8 cellular contexts compared by ENCODE assay signal in genomic region chr16:66521951-66522771, GRCh38.
DNase-seq lines count a peak whose midpoint lies in the region; ATAC-seq lines count a peak whose summit lies in the region.

No MANE protein-coding gene starts in this region.

- ATAC-seq in GM18498 (IDR thresholded peaks at IDR 0.05; ENCODE audit: unreplicated experiment) (peak; percentile 48), HG03039 (IDR thresholded peaks at IDR 0.05; ENCODE audit: unreplicated experiment) (peak; percentile 76)

- DNase-seq in SIG-M5 treated with dmso at 0.1 percent for 504 hours (lab: John Stamatoyannopoulos, UW; ENCODE audit: unreplicated experiment) = peak; percentile 79
- DNase-seq in activated naive CD4-positive, alpha-beta T cell treated with anti-CD3 and anti-CD28 coated beads, Interleukin-2, amount 50 U/mL, for 16 hours = peak; percentile 85
- DNase-seq in islet precursor cell = peak; percentile 96
- DNase-seq in stimulated activated CD8-positive, alpha-beta memory T cell treated with anti-CD3 and anti-CD28 coated beads, Interleukin-15, amount 100 ng/mL, for 4 hours (ENCODE audit: low read depth in 2 of 2) = peak; percentile 87 to 94
- DNase-seq in NCI-H82 (lab: John Stamatoyannopoulos, UW) = no peak
- DNase-seq in HuH-7.5 (ENCODE audit: low spot score) = no peak

Comparison
In these comparisons a context has a peak if more than half of its experiments do, and no peak if none do; other contexts are left out.
1. DNase-seq: peak in SIG-M5 treated with dmso at 0.1 percent for 504 hours (single experiment), activated naive CD4-positive, alpha-beta T cell treated with anti-CD3 and anti-CD28 coated beads, Interleukin-2, amount 50 U/mL, for 16 hours (single experiment), islet precursor cell (single experiment) and stimulated activated CD8-positive, alpha-beta memory T cell treated with anti-CD3 and anti-CD28 coated beads, Interleukin-15, amount 100 ng/mL, for 4 hours (2 of 2); none in NCI-H82 (single experiment) and HuH-7.5 (single experiment).